ENCODE assay signal across 1 cellular context in genomic region chr3:180679178-180680096, GRCh38.
TF ChIP-seq lines count a peak whose summit lies in the region.

Gene CCDC39 (minus strand): TSS chr3:180679489. CDS start chr3:180679380, 109 bp downstream.

TF ChIP-seq in HEK293, 187 proteins besides CTCF, POLR2A, EP300 and RAD21 (continued from another document):
- TF ChIP-seq, protein P1, sequence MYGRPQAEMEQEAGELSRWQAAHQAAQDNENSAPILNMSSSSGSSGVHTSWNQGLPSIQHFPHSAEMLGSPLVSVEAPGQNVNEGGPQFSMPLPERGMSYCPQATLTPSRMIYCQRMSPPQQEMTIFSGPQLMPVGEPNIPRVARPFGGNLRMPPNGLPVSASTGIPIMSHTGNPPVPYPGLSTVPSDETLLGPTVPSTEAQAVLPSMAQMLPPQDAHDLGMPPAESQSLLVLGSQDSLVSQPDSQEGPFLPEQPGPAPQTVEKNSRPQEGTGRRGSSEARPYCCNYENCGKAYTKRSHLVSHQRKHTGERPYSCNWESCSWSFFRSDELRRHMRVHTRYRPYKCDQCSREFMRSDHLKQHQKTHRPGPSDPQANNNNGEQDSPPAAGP (tag by site-specific recombination; IDR thresholded peaks at IDR 0.05) = no peak
- TF ChIP-seq PRDM1 (tag by site-specific recombination; IDR thresholded peaks at IDR 0.05) (peak; percentile 77), ZNF658 (tag by site-specific recombination; IDR thresholded peaks at IDR 0.05) (no peak), ZBTB26 (tag by site-specific recombination; optimal IDR thresholded peaks at IDR 0.05) (peak; percentile 16), GLIS1 (tag by site-specific recombination; IDR thresholded peaks at IDR 0.05) (no peak), ZFP69B (tag by site-specific recombination; IDR thresholded peaks at IDR 0.05) (no peak), ZNF174 (tag by site-specific recombination; IDR thresholded peaks at IDR 0.05) (no peak), ZNF146 (tag by site-specific recombination; IDR thresholded peaks at IDR 0.05) (no peak), HOXD13 (CRISPR knock-in tag; IDR thresholded peaks at IDR 0.05; ENCODE audit: borderline replicate concordance) (no peak), ZNF510 (tag by site-specific recombination; IDR thresholded peaks at IDR 0.05; ENCODE audit: insufficient replicate concordance) (no peak), ZNF202 (tag by site-specific recombination; IDR thresholded peaks at IDR 0.05; ENCODE audit: borderline replicate concordance) (no peak), ZBTB8A (tag by site-specific recombination; IDR thresholded peaks at IDR 0.05) (no peak), RBAK (tag by site-specific recombination; IDR thresholded peaks at IDR 0.05) (no peak), REST (tag by site-specific recombination; IDR thresholded peaks at IDR 0.05) (no peak), ZNF561 (tag by site-specific recombination; IDR thresholded peaks at IDR 0.05; ENCODE audit: borderline replicate concordance) (no peak), ZNF140 (tag by site-specific recombination; IDR thresholded peaks at IDR 0.05) (no peak), ZNF239 (tag by site-specific recombination; IDR thresholded peaks at IDR 0.05) (no peak), ZNF121 (tag by site-specific recombination; IDR thresholded peaks at IDR 0.05) (no peak), ZNF580 (tag by site-specific recombination; IDR thresholded peaks at IDR 0.05) (peak; percentile 88), ZNF311 (tag by site-specific recombination; IDR thresholded peaks at IDR 0.05; ENCODE audit: borderline replicate concordance) (no peak), ZNF701 (tag by site-specific recombination; IDR thresholded peaks at IDR 0.05) (no peak), ZSCAN30 (tag by site-specific recombination; IDR thresholded peaks at IDR 0.05) (peak; percentile 41; the same call in 1 of the 2 replicates), ZNF670 (tag by site-specific recombination; IDR thresholded peaks at IDR 0.05; ENCODE audit: low read depth) (no peak), ZEB2 (tag by site-specific recombination; IDR thresholded peaks at IDR 0.05) (no peak), PBX3 (CRISPR knock-in tag; IDR thresholded peaks at IDR 0.05) (no peak)
- TF ChIP-seq, protein P2, sequence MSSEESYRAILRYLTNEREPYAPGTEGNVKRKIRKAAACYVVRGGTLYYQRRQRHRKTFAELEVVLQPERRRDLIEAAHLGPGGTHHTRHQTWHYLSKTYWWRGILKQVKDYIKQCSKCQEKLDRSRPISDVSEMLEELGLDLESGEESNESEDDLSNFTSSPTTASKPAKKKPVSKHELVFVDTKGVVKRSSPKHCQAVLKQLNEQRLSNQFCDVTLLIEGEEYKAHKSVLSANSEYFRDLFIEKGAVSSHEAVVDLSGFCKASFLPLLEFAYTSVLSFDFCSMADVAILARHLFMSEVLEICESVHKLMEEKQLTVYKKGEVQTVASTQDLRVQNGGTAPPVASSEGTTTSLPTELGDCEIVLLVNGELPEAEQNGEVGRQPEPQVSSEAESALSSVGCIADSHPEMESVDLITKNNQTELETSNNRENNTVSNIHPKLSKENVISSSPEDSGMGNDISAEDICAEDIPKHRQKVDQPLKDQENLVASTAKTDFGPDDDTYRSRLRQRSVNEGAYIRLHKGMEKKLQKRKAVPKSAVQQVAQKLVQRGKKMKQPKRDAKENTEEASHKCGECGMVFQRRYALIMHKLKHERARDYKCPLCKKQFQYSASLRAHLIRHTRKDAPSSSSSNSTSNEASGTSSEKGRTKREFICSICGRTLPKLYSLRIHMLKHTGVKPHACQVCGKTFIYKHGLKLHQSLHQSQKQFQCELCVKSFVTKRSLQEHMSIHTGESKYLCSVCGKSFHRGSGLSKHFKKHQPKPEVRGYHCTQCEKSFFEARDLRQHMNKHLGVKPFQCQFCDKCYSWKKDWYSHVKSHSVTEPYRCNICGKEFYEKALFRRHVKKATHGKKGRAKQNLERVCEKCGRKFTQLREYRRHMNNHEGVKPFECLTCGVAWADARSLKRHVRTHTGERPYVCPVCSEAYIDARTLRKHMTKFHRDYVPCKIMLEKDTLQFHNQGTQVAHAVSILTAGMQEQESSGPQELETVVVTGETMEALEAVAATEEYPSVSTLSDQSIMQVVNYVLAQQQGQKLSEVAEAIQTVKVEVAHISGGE (tag by site-specific recombination; conservative IDR thresholded peaks at IDR 0.05; ENCODE audit: low read depth) = peak; percentile 70
- TF ChIP-seq, protein P3, sequence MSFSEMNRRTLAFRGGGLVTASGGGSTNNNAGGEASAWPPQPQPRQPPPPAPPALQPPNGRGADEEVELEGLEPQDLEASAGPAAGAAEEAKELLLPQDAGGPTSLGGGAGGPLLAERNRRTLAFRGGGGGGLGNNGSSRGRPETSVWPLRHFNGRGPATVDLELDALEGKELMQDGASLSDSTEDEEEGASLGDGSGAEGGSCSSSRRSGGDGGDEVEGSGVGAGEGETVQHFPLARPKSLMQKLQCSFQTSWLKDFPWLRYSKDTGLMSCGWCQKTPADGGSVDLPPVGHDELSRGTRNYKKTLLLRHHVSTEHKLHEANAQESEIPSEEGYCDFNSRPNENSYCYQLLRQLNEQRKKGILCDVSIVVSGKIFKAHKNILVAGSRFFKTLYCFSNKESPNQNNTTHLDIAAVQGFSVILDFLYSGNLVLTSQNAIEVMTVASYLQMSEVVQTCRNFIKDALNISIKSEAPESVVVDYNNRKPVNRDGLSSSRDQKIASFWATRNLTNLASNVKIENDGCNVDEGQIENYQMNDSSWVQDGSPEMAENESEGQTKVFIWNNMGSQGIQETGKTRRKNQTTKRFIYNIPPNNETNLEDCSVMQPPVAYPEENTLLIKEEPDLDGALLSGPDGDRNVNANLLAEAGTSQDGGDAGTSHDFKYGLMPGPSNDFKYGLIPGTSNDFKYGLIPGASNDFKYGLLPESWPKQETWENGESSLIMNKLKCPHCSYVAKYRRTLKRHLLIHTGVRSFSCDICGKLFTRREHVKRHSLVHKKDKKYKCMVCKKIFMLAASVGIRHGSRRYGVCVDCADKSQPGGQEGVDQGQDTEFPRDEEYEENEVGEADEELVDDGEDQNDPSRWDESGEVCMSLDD (tag by site-specific recombination; IDR thresholded peaks at IDR 0.05) = no peak
